8 cellular contexts compared by ENCODE assay signal in the genomic region with DNA sequence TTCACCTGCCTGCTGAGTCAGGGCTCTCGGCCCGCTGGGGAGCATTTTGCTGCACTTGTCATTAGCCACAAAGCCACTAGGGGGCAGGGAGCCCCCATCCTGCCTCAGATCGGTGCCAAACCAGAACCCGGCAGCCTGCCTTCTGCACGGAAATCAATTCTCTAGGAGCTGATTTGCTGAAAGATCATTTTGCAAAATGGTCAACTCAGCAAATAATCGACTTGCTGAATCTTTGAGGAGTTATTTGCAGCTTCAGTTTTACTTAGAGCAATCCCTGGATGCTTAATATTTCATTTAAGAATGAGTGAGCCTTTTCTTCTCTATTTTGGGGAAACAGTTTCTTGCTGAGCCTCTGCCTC. TPM values are rescaled to one million over a fixed set of nuclear protein-coding genes. Genes with fewer than 3 reads are reported as not detected.
DNase-seq lines count a peak whose midpoint lies in the region; ATAC-seq and TF ChIP-seq lines count a peak whose summit lies in the region.

No MANE protein-coding gene starts in this region.

- H3K36me3 Mint-ChIP-seq in central memory CD8-positive, alpha-beta T cell (ENCODE audit: insufficient read depth): peaks cover 18% of the 10 kb centered on the region

- peaks cover 64% of the 10 kb centered on the region for H3K4me1 Mint-ChIP-seq in central memory CD8-positive, alpha-beta T cell

- no peaks in the 10 kb centered on the region for H3K27me3 ChIP-seq in left lung

- no peaks in the 10 kb centered on the region for H3K27me3 Mint-ChIP-seq in central memory CD8-positive, alpha-beta T cell

- no peaks in the 10 kb centered on the region for H3K9me3 Mint-ChIP-seq in central memory CD8-positive, alpha-beta T cell

- peaks cover 10 to 44% of the 10 kb centered on the region in 2 donors for H3K4me1 ChIP-seq in left lung

- peak; percentile 91 to 95 for TF ChIP-seq CTCF in left lung (IDR thresholded peaks at IDR 0.05)

- no peaks in the 10 kb centered on the region for H3K9me3 ChIP-seq in left lung

- H3K36me3 ChIP-seq in left lung: no peaks in the 10 kb centered on the region

- DNase-seq in SIG-M5 treated with dmso at 0.1 percent for 504 hours (lab: John Stamatoyannopoulos, UW; ENCODE audit: unreplicated experiment) (peak; percentile 65), SIG-M5 (lab: John Stamatoyannopoulos, UW) (no peak), NCI-H2196 treated with DMSO at 0.1 percent for 48 hours (lab: John Stamatoyannopoulos, UW; ENCODE audit: unreplicated experiment) (peak; percentile 39), left lung (peak; percentile 82 to 93)
- DNase-seq in central memory CD8-positive, alpha-beta T cell (ENCODE audit: low spot score in 2 of 2): peak; percentile 80 to 84
- DNase-seq in stimulated activated CD4-positive, alpha-beta T cell treated with anti-CD3 and anti-CD28 coated beads, Interleukin-4, amount 100 ng/mL, for 4 hours: peak; percentile 79 to 86

- H3K4me3 ChIP-seq in left lung: no peak overlapping the region

- H3K27ac ChIP-seq in left lung: peak overlapping the region; percentile 11 to 95

- ATAC-seq in HG03045 (IDR thresholded peaks at IDR 0.05; ENCODE audit: unreplicated experiment) (peak; percentile 74), left lung (peak; percentile 80)
- ATAC-seq in activated CD4-positive, CD25-positive, alpha-beta regulatory T cell treated with anti-CD3 and anti-CD28 coated beads, Interleukin-2, amount 50 U/mL, for 24 hours: peak; percentile 58 to 66
- peak; percentile 35 for ATAC-seq in central memory CD8-positive, alpha-beta T cell (replicated peaks; ENCODE audit: extremely low read depth, poor library complexity, severe bottlenecking)

- intact Hi-C loops in left lung (cut with DNase I): loop anchor here in 1 of 2 donors (5.0 kb wide), 1 partner anchor 309 kb away; no protein-coding TSS in a partner anchor

- peak overlapping the region; percentile 99 for H3K27ac Mint-ChIP-seq in central memory CD8-positive, alpha-beta T cell (ENCODE audit: low read depth)

- peak overlapping the region; percentile 97 for H3K4me3 Mint-ChIP-seq in central memory CD8-positive, alpha-beta T cell

RNA-seq across cellular contexts. Expression of a gene that starts 1.7 kb away (rescaled TPM):
- total RNA-seq in left lung: 10 to 100 TPM; 17.1 to 37.3 TPM
